Comparison of ENCODE assay signal across 8 cellular contexts in the genomic region with DNA sequence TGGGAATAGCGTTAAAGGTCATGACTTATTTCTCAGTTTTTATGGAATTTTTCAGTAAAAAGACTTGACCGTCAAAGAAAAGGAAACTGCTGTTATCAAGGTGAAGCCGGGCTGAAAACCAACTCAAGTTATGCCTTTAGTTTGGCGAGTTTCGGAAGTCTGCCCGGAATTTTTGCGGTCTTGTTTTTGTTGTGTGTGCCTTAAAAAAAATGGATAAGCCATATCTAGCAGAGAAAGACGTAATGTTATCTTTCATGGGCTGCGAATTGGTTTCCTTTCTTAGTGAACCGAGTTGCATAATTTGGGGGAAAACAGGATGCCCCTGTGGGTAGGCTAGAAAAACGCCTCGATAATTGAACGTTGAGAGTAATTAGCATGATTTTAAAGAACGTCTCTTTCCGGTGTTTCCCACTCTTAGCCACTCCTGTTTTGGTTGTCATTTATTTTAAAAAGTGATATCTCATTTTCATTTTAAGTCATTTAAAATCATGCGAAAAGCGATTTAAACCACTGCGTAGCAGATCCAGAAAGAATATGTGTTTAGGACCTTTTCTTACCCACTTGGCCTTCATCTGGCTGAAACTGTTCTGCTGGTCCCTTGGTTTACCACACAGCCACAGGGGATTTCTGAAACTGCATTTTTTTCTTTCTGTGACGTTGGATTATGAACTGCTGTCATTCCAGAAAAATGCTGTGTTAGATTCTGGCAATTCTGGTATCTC. TPM values are rescaled to one million over a fixed set of nuclear protein-coding genes. Genes with fewer than 3 reads are reported as not detected.
A peak's percentile ranks its signal among the peaks of the same experiment; 100 is the strongest.
DNase-seq lines count a peak whose midpoint lies in the region; ATAC-seq and TF ChIP-seq lines count a peak whose summit lies in the region.

No MANE protein-coding gene starts in this region.

- peak overlapping the region; percentile 94 for H3K4me3 ChIP-seq in HUES6 (ENCODE audit: low read depth, low read length)
- H3K4me3 ChIP-seq in WERI-Rb-1 (ENCODE audit: low read depth, low read length), result peak overlapping the region; percentile 57
- H3K4me3 ChIP-seq in ectodermal cell (ENCODE audit: insufficient read depth, low read depth, low read length), result peak overlapping the region; percentile 85
- H3K4me3 ChIP-seq in uterus, result peak overlapping the region; percentile 87 to 90

- peaks cover 49% of the 10 kb centered on the region for H3K36me3 Mint-ChIP-seq in natural killer cell

- no peaks in the 10 kb centered on the region for H3K27me3 ChIP-seq in HUES6 (ENCODE audit: control insufficient read depth, insufficient read depth, low read length)
- H3K27me3 ChIP-seq in WERI-Rb-1 (ENCODE audit: insufficient read depth, low read depth, severe bottlenecking), result no peaks in the 10 kb centered on the region
- no peaks in the 10 kb centered on the region for H3K27me3 ChIP-seq in ectodermal cell (ENCODE audit: control insufficient read depth, insufficient read depth, low read length, poor library complexity, severe bottlenecking)
- H3K27me3 ChIP-seq in uterus, result no peaks in the 10 kb centered on the region

- DNase-seq in WERI-Rb-1 (no peak), natural killer cell (peak; percentile 36), uterus (no peak), cortex of kidney (lab: John Stamatoyannopoulos, UW) (no peak)

- TF ChIP-seq CTCF in 22Rv1 (IDR thresholded peaks at IDR 0.05) (no peak), WERI-Rb-1 (IDR thresholded peaks at IDR 0.05; ENCODE audit: low read depth, low read length) (no peak), natural killer cell (IDR thresholded peaks at IDR 0.05) (no peak), uterus (IDR thresholded peaks at IDR 0.05) (peak in 1 of 4 experiments; percentile 9)

- no peaks in the 10 kb centered on the region for H3K9me3 ChIP-seq in HUES6 (ENCODE audit: control insufficient read depth, insufficient read depth, low read depth, low read length)
- no peaks in the 10 kb centered on the region for H3K9me3 ChIP-seq in WERI-Rb-1 (ENCODE audit: severe bottlenecking)
- no peaks in the 10 kb centered on the region for H3K9me3 ChIP-seq in ectodermal cell (ENCODE audit: control insufficient read depth, low read length)
- no peaks in the 10 kb centered on the region for H3K9me3 ChIP-seq in uterus

- peaks cover 43 to 45% of the 10 kb centered on the region in 2 donors for H3K4me1 Mint-ChIP-seq in natural killer cell

- peak; percentile 8 to 17 for TF ChIP-seq POLR2A in uterus (IDR thresholded peaks at IDR 0.05)

- H3K4me3 Mint-ChIP-seq in natural killer cell, result peak overlapping the region; percentile 94

- ATAC-seq in GM18511 (IDR thresholded peaks at IDR 0.05; ENCODE audit: unreplicated experiment) (peak; percentile 15), natural killer cell (peak; percentile 20 to 28 (median 21))

- 4 to 6% methylated on average over 16 to 19 of the region's 19 CpGs for WGBS in ectodermal cell, 2 experiments

- H3K36me3 ChIP-seq in HUES6 (ENCODE audit: control insufficient read depth, insufficient read depth, low read length) (peaks cover 40% of the 10 kb centered on the region), WERI-Rb-1 (peaks cover 13% of the 10 kb centered on the region), ectodermal cell (ENCODE audit: control insufficient read depth, insufficient read depth, low read length) (peaks cover 17% of the 10 kb centered on the region), uterus (no peaks in the 10 kb centered on the region)

- intact Hi-C loops in natural killer cell (cut with micrococcal nuclease) (loop anchor here (1.0 to 5.0 kb wide), 6 partner anchors 23 to 278 kb away; partner anchors contain the start of genes CEP97, PCNP and ZBTB11), uterus (cut with DNase I; ENCODE audit: low total_unique reads) (no loop called here)

- H3K27ac ChIP-seq in 22Rv1 (peak overlapping the region; percentile 97), HUES6 (ENCODE audit: low read depth, low read length) (peak overlapping the region; percentile 41; the same call in 1 of the 2 replicates), WERI-Rb-1 (no peak overlapping the region), ectodermal cell (ENCODE audit: insufficient read depth, low read depth, low read length, poor library complexity, severe bottlenecking) (no peak overlapping the region), uterus (peak overlapping the region; percentile 94 to 98)

- H3K4me1 ChIP-seq in HUES6 (ENCODE audit: control insufficient read depth, insufficient read depth, low read length) (peaks cover 20% of the 10 kb centered on the region), ectodermal cell (ENCODE audit: control insufficient read depth, insufficient read depth, low read length) (no peaks in the 10 kb centered on the region), uterus (peaks cover 0 to 8% of the 10 kb centered on the region in 2 donors)

- no peaks in the 10 kb centered on the region for H3K9me3 Mint-ChIP-seq in natural killer cell

- H3K27ac Mint-ChIP-seq in natural killer cell, result peak overlapping the region; percentile 98 to 99

- H3K27me3 Mint-ChIP-seq in natural killer cell (ENCODE audit: low read depth in 2 of 2), result no peaks in the 10 kb centered on the region

- peak overlapping the region; percentile 84 for H3K9ac ChIP-seq in HUES6 (ENCODE audit: low read length)

RNA-seq across cellular contexts. Expression of gene NFKBIZ, which starts 1.2 kb away (rescaled TPM):
- 17.3 TPM for polyA plus RNA-seq in ectodermal cell (2013, experiment 1 of 4)
- 16.2 TPM for polyA plus RNA-seq in ectodermal cell (2013, experiment 2 of 4)
- polyA plus RNA-seq in ectodermal cell (2013, experiment 3 of 4), result 9.0 TPM
- polyA plus RNA-seq in ectodermal cell (2013, experiment 4 of 4), result 8.9 TPM
- total RNA-seq in natural killer cell, result 100 to 1,000 TPM; 510 to 811 (median 774) TPM
- total RNA-seq in uterus, result 100 to 1,000 TPM in 1 of 4 donors, 10 to 100 TPM in 3; 10.2 to 119 (median 58.9) TPM

Comparison
In these comparisons a context has a peak if more than half of its experiments do, and no peak if none do; other contexts are left out.
1. H3K27ac ChIP-seq: peak in 22Rv1 (single experiment), HUES6 (single experiment) and uterus (2 of 2); none in WERI-Rb-1 (single experiment) and ectodermal cell (single experiment).
2. RNA of gene NFKBIZ, which starts 1.2 kb away (total RNA-seq): 510 to 811 TPM in natural killer cell; 10.2 to 119 TPM in uterus; every median in the first group is over 4 times any median in the second.
3. Peak in every context shown above with its lines, with median percentiles within 50 percentile points of each other: H3K4me3 ChIP-seq.